Comparison of ENCODE assay signal across 32 cellular contexts in the genomic region with DNA sequence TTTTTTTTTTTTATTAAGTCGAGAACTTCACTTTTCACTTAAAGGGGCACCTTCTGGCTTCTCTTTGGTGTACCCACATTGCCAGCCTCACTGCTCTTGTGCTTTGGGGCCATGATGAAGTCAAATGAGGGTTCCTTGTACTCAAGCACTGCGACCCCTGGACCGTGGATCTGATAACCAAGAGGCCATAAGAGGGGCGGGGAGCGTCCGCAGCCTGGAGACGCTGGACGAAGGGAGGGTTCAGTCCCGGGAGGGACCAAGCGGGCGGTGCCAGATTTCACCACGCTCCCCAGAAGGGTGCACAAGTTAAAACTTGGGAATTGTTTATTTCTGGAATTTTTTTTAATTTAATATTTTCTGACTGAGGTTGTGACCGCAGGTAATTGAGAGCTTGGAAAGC. TPM values are rescaled to one million over a fixed set of nuclear protein-coding genes. Genes with fewer than 3 reads are reported as not detected.
"Had no signal": no experiment of that assay in that cellular context is flagged by ENCODE, and none has a peak within 500 bp of the region (broad histone marks: within the 10 kb centered on the region; RNA-seq: fewer than 3 reads in every experiment).

No MANE protein-coding gene starts in this region.

- DNase-seq: hippocampal formation; hypothalamus; immature natural killer cell; islet precursor cell; kidney; kidney glomerular epithelial cell; left cardiac atrium; left colon; left lung; left ventricle myocardium inferior; left ventricle myocardium superior; lower lobe of right lung; mammary epithelial cell; mesenchymal stem cell; mesendoderm; midbrain; mucosa of descending colon; naive B cell; naive thymus-derived CD4-positive, alpha-beta T cell had no signal

- H3K36me3 ChIP-seq: left lung, left ventricle myocardium inferior, lower lobe of right lung had no signal

- H3K27ac ChIP-seq: hepatocyte, left lung, left ventricle myocardium inferior, lower lobe of right lung had no signal

- H3K4me3 ChIP-seq: hepatocyte, left lung, left ventricle myocardium inferior, lower lobe of right lung, lung, mucosa of descending colon had no signal

- H3K4me1 ChIP-seq: left lung, left ventricle myocardium inferior, lower lobe of right lung had no signal

- H3K27me3 ChIP-seq: hepatocyte, left lung had no signal

- H3K9me3 ChIP-seq: left lung, left ventricle myocardium inferior, lower lobe of right lung, mucosa of descending colon had no signal

- FAIRE-seq: islet of Langerhans, keratinocyte, kidney had no signal

RNA-seq across cellular contexts. Expression of a gene that starts 53.3 kb away (rescaled TPM):
- total RNA-seq: hepatocyte; kidney; kidney epithelial cell; left cardiac atrium; left lobe of liver; left lung; left ventricle myocardium inferior; left ventricle myocardium superior; liver; lower lobe of right lung; lung microvascular endothelial cell; mammary epithelial cell; mesenteric fat pad; mesothelial cell of epicardium; mononuclear cell; mucosa of gallbladder; myocyte; naive thymus-derived CD4-positive, alpha-beta T cell had no signal
- polyA plus RNA-seq: immature natural killer cell; keratinocyte; liver; lung; mammary epithelial cell; naive thymus-derived CD4-positive, alpha-beta T cell had no signal
